ENCODE assay signal across 1 cellular context in genomic region chr2:233426619-233427342, GRCh38.
TF ChIP-seq lines count a peak whose summit lies in the region.

No MANE protein-coding gene starts in this region.

TF ChIP-seq in A549, 52 proteins besides CTCF, POLR2A, EP300 and RAD21 (continued from another document):
- TF ChIP-seq REST (IDR thresholded peaks at IDR 0.05), result no peak
- peak; percentile 100 for TF ChIP-seq MAFK (IDR thresholded peaks at IDR 0.05; ENCODE audit: partially characterized antibody)
- TF ChIP-seq FOXS1 (CRISPR knock-in tag; IDR thresholded peaks at IDR 0.05), result no peak; the same call in 1 of the 2 replicates
- no peak for TF ChIP-seq HOXB13 (CRISPR knock-in tag; IDR thresholded peaks at IDR 0.05; ENCODE audit: low read depth)
- TF ChIP-seq NR3C1 (IDR thresholded peaks at IDR 0.05), result no peak
- TF ChIP-seq, protein P1, sequence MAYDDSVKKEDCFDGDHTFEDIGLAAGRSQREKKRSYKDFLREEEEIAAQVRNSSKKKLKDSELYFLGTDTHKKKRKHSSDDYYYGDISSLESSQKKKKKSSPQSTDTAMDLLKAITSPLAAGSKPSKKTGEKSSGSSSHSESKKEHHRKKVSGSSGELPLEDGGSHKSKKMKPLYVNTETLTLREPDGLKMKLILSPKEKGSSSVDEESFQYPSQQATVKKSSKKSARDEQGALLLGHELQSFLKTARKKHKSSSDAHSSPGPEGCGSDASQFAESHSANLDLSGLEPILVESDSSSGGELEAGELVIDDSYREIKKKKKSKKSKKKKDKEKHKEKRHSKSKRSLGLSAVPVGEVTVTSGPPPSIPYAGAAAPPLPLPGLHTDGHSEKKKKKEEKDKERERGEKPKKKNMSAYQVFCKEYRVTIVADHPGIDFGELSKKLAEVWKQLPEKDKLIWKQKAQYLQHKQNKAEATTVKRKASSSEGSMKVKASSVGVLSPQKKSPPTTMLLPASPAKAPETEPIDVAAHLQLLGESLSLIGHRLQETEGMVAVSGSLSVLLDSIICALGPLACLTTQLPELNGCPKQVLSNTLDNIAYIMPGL (CRISPR knock-in tag; IDR thresholded peaks at IDR 0.05; ENCODE audit: borderline replicate concordance), result no peak
- TF ChIP-seq SMC3 (IDR thresholded peaks at IDR 0.05), result no peak
- no peak for TF ChIP-seq CHD4 (IDR thresholded peaks at IDR 0.05; ENCODE audit: borderline replicate concordance)
- no peak for TF ChIP-seq ATOH8 (CRISPR knock-in tag; IDR thresholded peaks at IDR 0.05; ENCODE audit: low read depth)
- 0 out of 5 replicates have a peak, but pooled peaks of 1 of the 2 experiments have one; percentile 41 for TF ChIP-seq JUN (IDR thresholded peaks at IDR 0.05)
- no peak; the same call in 1 of the 2 replicates for TF ChIP-seq RARB (CRISPR knock-in tag; IDR thresholded peaks at IDR 0.05)
- no peak for TF ChIP-seq PHF8 (IDR thresholded peaks at IDR 0.05; ENCODE audit: borderline replicate concordance, low read depth)
- TF ChIP-seq, protein P2, sequence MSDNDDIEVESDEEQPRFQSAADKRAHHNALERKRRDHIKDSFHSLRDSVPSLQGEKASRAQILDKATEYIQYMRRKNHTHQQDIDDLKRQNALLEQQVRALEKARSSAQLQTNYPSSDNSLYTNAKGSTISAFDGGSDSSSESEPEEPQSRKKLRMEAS (IDR thresholded peaks at IDR 0.05), result peak; percentile 62
- no peak for TF ChIP-seq KDM5A (IDR thresholded peaks at IDR 0.05)
- no peak for TF ChIP-seq ESRRA (IDR thresholded peaks at IDR 0.05; ENCODE audit: borderline replicate concordance, low read length)
- no peak for TF ChIP-seq HEYL (CRISPR knock-in tag; IDR thresholded peaks at IDR 0.05)
- no peak for TF ChIP-seq E2F6 (IDR thresholded peaks at IDR 0.05; ENCODE audit: borderline replicate concordance, low read depth)
- no peak for TF ChIP-seq BHLHE40 (IDR thresholded peaks at IDR 0.05; ENCODE audit: low read depth, low read length)
- no peak for TF ChIP-seq ZC3H11A (IDR thresholded peaks at IDR 0.05)
- TF ChIP-seq KDM1A (IDR thresholded peaks at IDR 0.05; ENCODE audit: low read depth), result no peak
- TF ChIP-seq, protein P3, sequence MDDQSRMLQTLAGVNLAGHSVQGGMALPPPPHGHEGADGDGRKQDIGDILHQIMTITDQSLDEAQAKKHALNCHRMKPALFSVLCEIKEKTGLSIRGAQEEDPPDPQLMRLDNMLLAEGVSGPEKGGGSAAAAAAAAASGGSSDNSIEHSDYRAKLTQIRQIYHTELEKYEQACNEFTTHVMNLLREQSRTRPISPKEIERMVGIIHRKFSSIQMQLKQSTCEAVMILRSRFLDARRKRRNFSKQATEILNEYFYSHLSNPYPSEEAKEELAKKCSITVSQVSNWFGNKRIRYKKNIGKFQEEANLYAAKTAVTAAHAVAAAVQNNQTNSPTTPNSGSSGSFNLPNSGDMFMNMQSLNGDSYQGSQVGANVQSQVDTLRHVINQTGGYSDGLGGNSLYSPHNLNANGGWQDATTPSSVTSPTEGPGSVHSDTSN (IDR thresholded peaks at IDR 0.05), result no peak
- TF ChIP-seq MAZ (IDR thresholded peaks at IDR 0.05; ENCODE audit: borderline replicate concordance, low read depth, low read length), result no peak
- no peak for TF ChIP-seq HOXA7 (CRISPR knock-in tag; IDR thresholded peaks at IDR 0.05)
- TF ChIP-seq ZFP36 (IDR thresholded peaks at IDR 0.05; ENCODE audit: borderline replicate concordance, partially characterized antibody), result peak; percentile 45
TF ChIP-seq in A549: peak in this region for 13.
